Comparison of ENCODE assay signal across 11 cellular contexts in the genomic region with DNA sequence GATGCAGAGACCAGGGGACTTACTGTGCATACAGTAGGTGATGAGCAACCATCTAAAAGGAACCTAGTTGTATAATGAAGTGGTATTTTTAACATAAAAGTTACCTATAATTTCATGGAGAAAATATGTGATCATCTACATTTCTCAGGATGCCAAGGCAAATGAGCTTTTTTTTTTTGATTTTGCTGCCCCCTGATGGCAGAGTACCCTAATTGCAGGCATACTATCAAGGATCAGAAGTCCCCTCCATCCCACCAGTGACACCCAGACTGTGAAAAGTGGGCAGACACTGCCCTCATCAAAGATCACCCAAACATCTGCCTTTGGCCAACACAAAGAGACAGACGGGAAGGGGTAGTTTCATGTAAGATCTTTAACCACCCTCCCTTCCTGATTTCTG. TPM values are rescaled to one million over a fixed set of nuclear protein-coding genes. Genes with fewer than 3 reads are reported as not detected.
DNase-seq lines count a peak whose midpoint lies in the region; ATAC-seq, FAIRE-seq and TF ChIP-seq lines count a peak whose summit lies in the region.
"Had no signal": no experiment of that assay in that cellular context is flagged by ENCODE, and none has a peak within 500 bp of the region (broad histone marks: within the 10 kb centered on the region; RNA-seq: fewer than 3 reads in every experiment).

No MANE protein-coding gene starts in this region.

- DNase-seq in DND-41, result no peak
- no peak for DNase-seq in H1 (ENCODE audit: low read depth in 1 of 2, low spot score in 2 of 2)
- DNase-seq in osteocyte (ENCODE audit: extremely low spot score, unreplicated experiment), result no peak
- DNase-seq in MV-4-11 (lab: John Stamatoyannopoulos, UW), result no peak
- DNase-seq in effector CD8-positive, alpha-beta T cell (lab: John Stamatoyannopoulos, UW), result no peak
- DNase-seq in D341Med (ENCODE audit: low spot score), result no peak
- DNase-seq: NCI-H2081 treated with DMSO at 0.1 percent for 48 hours, thyroid gland had no signal

- no peak overlapping the region for H2AK5ac ChIP-seq in H1 (ENCODE audit: low read depth, low read length)

- H4K20me1 ChIP-seq in DND-41 (ENCODE audit: insufficient read depth, low read length) (no peaks in the 10 kb centered on the region), H1 (replicated peaks in 1 of 2; ENCODE audit: control insufficient read depth in 1 of 2, insufficient read depth in 2 of 2, low read length in 2 of 2) (peaks cover 0 to 5% of the 10 kb centered on the region in 2 experiments)

- peak; percentile 29 to 37; a peak in 2 of 4 replicates for TF ChIP-seq RAD21 in H1 (IDR thresholded peaks at IDR 0.05 in 1 of 2, conservative IDR thresholded peaks at IDR 0.05 in 1 of 2; ENCODE audit: low read depth in 2 of 2, low read length in 2 of 2)

- H3K9me3 Mint-ChIP-seq in osteocyte (ENCODE audit: unreplicated experiment), result no peaks in the 10 kb centered on the region

- ATAC-seq in DND-41 (ENCODE audit: insufficient read depth, low read depth) (no peak), HG02623 (IDR thresholded peaks at IDR 0.05; ENCODE audit: unreplicated experiment) (no peak)

- no peak overlapping the region for H3K4me2 ChIP-seq in DND-41 (ENCODE audit: insufficient read depth, low read length)
- H3K4me2 ChIP-seq in H1 (ENCODE audit: insufficient read depth in 1 of 2, low read depth in 2 of 2, low read length in 2 of 2), result no peak overlapping the region

- no peak overlapping the region for H2BK20ac ChIP-seq in H1 (ENCODE audit: low read length)

- no peak for TF ChIP-seq EP300 in H1 (IDR thresholded peaks at IDR 0.05; ENCODE audit: borderline replicate concordance in 1 of 2, low read depth in 2 of 2, low read length in 2 of 2)

- H3K79me2 ChIP-seq in DND-41 (ENCODE audit: insufficient read depth, low read length) (no peaks in the 10 kb centered on the region), H1 (ENCODE audit: control insufficient read depth in 1 of 2, insufficient read depth in 2 of 2, low read length in 2 of 2) (no peaks in the 10 kb centered on the region)

- H3K18ac ChIP-seq in H1 (ENCODE audit: extremely low read depth, low read length), result no peak overlapping the region

- CTCF ChIA-PET in H1 (lab: Charles Lee; ENCODE audit: partially characterized antibody), result interaction anchor here (0.6 to 3.2 kb wide), 25 partner anchors 8 to 483 kb away, joined by 3 to 20 read pairs (median 3); no protein-coding TSS in a partner anchor

- H2BK15ac ChIP-seq in H1 (ENCODE audit: low read length), result no peak overlapping the region

- H3K4ac ChIP-seq in H1 (replicated peaks; ENCODE audit: insufficient read length, low read depth, low read length), result no peak overlapping the region

- WGBS in H1 (ENCODE audit: extremely low coverage in 1 of 2, insufficient coverage in 1 of 2, insufficient read length in 1 of 2, insufficient replicate concordance in 2 of 2, low coverage in 1 of 2, low lambda C conversion rate in 2 of 2, missing lambda C conversion rate in 1 of 2), 2 experiments, result 100% methylated on average over 1 of the region's 1 CpG; no CpG with 5 or more reads in 1 of the 2 experiments

- no peak overlapping the region for H3K27ac Mint-ChIP-seq in osteocyte (ENCODE audit: unreplicated experiment)

- no peak overlapping the region for H3K4me3 ChIP-seq in DND-41 (ENCODE audit: low read depth in 1 of 2, low read length in 2 of 2)
- H3K4me3 ChIP-seq in H1 (ENCODE audit: extremely low read depth in 1 of 4, insufficient read depth in 2 of 4, low read depth in 3 of 4, low read length in 4 of 4), result no peak overlapping the region
- H3K4me3 ChIP-seq: body of pancreas, thyroid gland had no signal

- no peak overlapping the region for H2BK12ac ChIP-seq in H1 (ENCODE audit: low read depth, low read length)

- no peak overlapping the region for H4K91ac ChIP-seq in H1 (replicated peaks; ENCODE audit: insufficient read length, low read length)

- no peak overlapping the region for H4K5ac ChIP-seq in H1 (ENCODE audit: insufficient read length, low read depth, low read length)

- no peaks in the 10 kb centered on the region for H3K36me3 ChIP-seq in DND-41 (ENCODE audit: insufficient read depth, low read length)
- H3K36me3 ChIP-seq in H1 (ENCODE audit: control insufficient read depth in 2 of 4, insufficient read depth in 4 of 4, low read length in 3 of 4), result no peaks in the 10 kb centered on the region
- H3K36me3 ChIP-seq: thyroid gland had no signal

- no peak for TF ChIP-seq POLR2A in H1 (IDR thresholded peaks at IDR 0.05; ENCODE audit: control extremely low read depth in 1 of 2, low read depth in 2 of 2, low read length in 2 of 2)

- no peak overlapping the region for H4K8ac ChIP-seq in H1 (ENCODE audit: extremely low read depth, insufficient read depth, low read length)

- peaks cover 34% of the 10 kb centered on the region for H3K27me3 Mint-ChIP-seq in osteocyte (ENCODE audit: unreplicated experiment)

- H3K9me3 ChIP-seq in DND-41 (ENCODE audit: insufficient read depth, low read length, severe bottlenecking) (peaks cover 7% of the 10 kb centered on the region), H1 (ENCODE audit: insufficient read depth in 2 of 2, low read depth in 1 of 2, low read length in 1 of 2) (peaks cover 9 to 13% of the 10 kb centered on the region in 2 experiments)
- H3K9me3 ChIP-seq: body of pancreas, thyroid gland had no signal

- peaks cover 11% of the 10 kb centered on the region; the same call in 1 of the 2 replicates for H3K23me2 ChIP-seq in H1 (ENCODE audit: low read depth, low read length)

- FAIRE-seq in H1 (lab: Jason Lieb, UNC), result no peak

- no peaks in the 10 kb centered on the region for H3K36me3 Mint-ChIP-seq in osteocyte (ENCODE audit: unreplicated experiment)

- H2BK120ac ChIP-seq in H1 (replicated peaks; ENCODE audit: low read depth, low read length), result no peak overlapping the region

- H3K23ac ChIP-seq in H1 (ENCODE audit: insufficient read length), result no peak overlapping the region

- H3K79me1 ChIP-seq in H1 (ENCODE audit: low read depth, low read length), result no peaks in the 10 kb centered on the region

- H3K9ac ChIP-seq in DND-41 (ENCODE audit: low read depth, low read length) (no peak overlapping the region), H1 (replicated peaks in 1 of 4; ENCODE audit: extremely low read depth in 1 of 4, low read depth in 3 of 4, low read length in 3 of 4) (no peak overlapping the region)

- POLR2A ChIA-PET in H1 (lab: Charles Lee; ENCODE audit: partially characterized antibody), result interaction anchor here (0.6 kb wide), 1 partner anchor 477 kb away, joined by 5 read pairs; no protein-coding TSS in a partner anchor

- peak; percentile 50 for TF ChIP-seq CTCF in DND-41 (IDR thresholded peaks at IDR 0.05; ENCODE audit: borderline replicate concordance, extremely low read depth, low read length, poor library complexity, severe bottlenecking)
- peak; percentile 48 for TF ChIP-seq CTCF in LNCAP (IDR thresholded peaks at IDR 0.05)
- peak in 1 of 3 experiments; percentile 50; a peak in 2 of 4 replicates for TF ChIP-seq CTCF in H1 (IDR thresholded peaks at IDR 0.05; ENCODE audit: control extremely low read depth in 1 of 3, insufficient read depth in 1 of 3, low read depth in 1 of 3, low read length in 3 of 3)
- peak; percentile 47 for TF ChIP-seq CTCF in osteocyte (IDR thresholded peaks at IDR 0.05)

- no peaks in the 10 kb centered on the region for H3K4me1 ChIP-seq in DND-41 (ENCODE audit: insufficient read depth, low read length)
- H3K4me1 ChIP-seq in H1 (replicated peaks in 1 of 4; ENCODE audit: control insufficient read depth in 3 of 4, insufficient read depth in 4 of 4, low read length in 3 of 4), result no peaks in the 10 kb centered on the region
- H3K4me1 ChIP-seq: thyroid gland had no signal

- no peak overlapping the region for H2AFZ ChIP-seq in DND-41 (ENCODE audit: low read depth, low read length)
- no peak overlapping the region for H2AFZ ChIP-seq in H1 (ENCODE audit: low read length)

- no peaks in the 10 kb centered on the region for H3K4me1 Mint-ChIP-seq in osteocyte (ENCODE audit: unreplicated experiment)

- H3K56ac ChIP-seq in H1 (replicated peaks; ENCODE audit: insufficient read length, low read depth, low read length), result no peak overlapping the region

- H3K27me3 ChIP-seq in DND-41 (ENCODE audit: insufficient read depth, low read length, poor library complexity) (no peaks in the 10 kb centered on the region), H1 (replicated peaks in 1 of 4; ENCODE audit: control insufficient read depth in 3 of 4, extremely low read depth in 1 of 4, insufficient read depth in 3 of 4, low read length in 3 of 4) (no peaks in the 10 kb centered on the region; a peak in 1 of 7 replicates)
- H3K27me3 ChIP-seq: body of pancreas, thyroid gland had no signal

- H2BK5ac ChIP-seq in H1 (ENCODE audit: low read depth, low read length), result no peak overlapping the region

- H3K27ac ChIP-seq in DND-41 (ENCODE audit: low read length) (no peak overlapping the region), H1 (ENCODE audit: low read depth, low read length) (no peak overlapping the region)
- H3K27ac ChIP-seq: thyroid gland had no signal

- H3K14ac ChIP-seq in H1 (ENCODE audit: insufficient read length), result no peak overlapping the region

- no peak overlapping the region for H3K4me3 Mint-ChIP-seq in osteocyte (ENCODE audit: unreplicated experiment)

TF ChIP-seq in H1, 55 proteins besides CTCF, POLR2A, EP300 and RAD21 (continues in another document):
- no peak for TF ChIP-seq POU5F1 (IDR thresholded peaks at IDR 0.05; ENCODE audit: low read depth, low read length)
- no peak for TF ChIP-seq ASH2L (IDR thresholded peaks at IDR 0.05; ENCODE audit: low read length)

RNA-seq across cellular contexts. Expression of a gene that starts 9.6 kb away (rescaled TPM):
- total RNA-seq in H1 (2021; fragmentation: NEBNext Ultra II Directional; extraction: Animal tissue kit (Norgen Biotek cat#: 25700)), result 2.8 and 3.0 TPM in 2 replicates
- 3.0 TPM in 2 replicates for polyA plus RNA-seq in H1 (2011; rRNA removed)
- polyA plus RNA-seq in H1 (2011; cell fraction: cytosol; rRNA removed), result 3.6 TPM
- 5.9 TPM for polyA plus RNA-seq in H1 (2011; cell fraction: nucleus; rRNA removed)
- 2.9 to 4.0 TPM (median 3.3 TPM) in 4 replicates for polyA plus RNA-seq in H1 (2012, experiment 1 of 2)
- polyA plus RNA-seq in H1 (2012, experiment 2 of 2), result 2.2 TPM
- 0.95 TPM for polyA plus RNA-seq in H1 (2013, experiment 1 of 2)
- 1.2 TPM for polyA plus RNA-seq in H1 (2013, experiment 2 of 2)
- polyA minus RNA-seq in H1 (2011; rRNA and poly(A)+ RNA removed), result 2.7 and 4.9 TPM in 2 replicates
- polyA minus RNA-seq in H1 (2011; cell fraction: cytosol; rRNA and poly(A)+ RNA removed), result 1.2 TPM
- 9.1 TPM for polyA minus RNA-seq in H1 (2011; cell fraction: nucleus; rRNA and poly(A)+ RNA removed)
- 0.24 and 0.31 TPM in 2 replicates for total RNA-seq in osteocyte

RNA-seq across cellular contexts. Expression of a gene that starts 30.9 kb away (rescaled TPM):
- 0.29 TPM in 1 of 2 replicates, not detected in the other for total RNA-seq in H1 (2021; fragmentation: NEBNext Ultra II Directional; extraction: Animal tissue kit (Norgen Biotek cat#: 25700))
- 0.13 and 0.15 TPM in 2 replicates for polyA plus RNA-seq in H1 (2011; rRNA removed)
- polyA plus RNA-seq in H1 (2011; cell fraction: cytosol; rRNA removed), result 0.14 TPM
- 0.29 TPM for polyA plus RNA-seq in H1 (2011; cell fraction: nucleus; rRNA removed)
- polyA plus RNA-seq in H1 (2012, experiment 1 of 2), result 0.08 to 0.36 TPM (median 0.14 TPM) in 4 replicates
- 0.22 TPM for polyA plus RNA-seq in H1 (2012, experiment 2 of 2)
- polyA plus RNA-seq in H1 (2013, experiment 1 of 2), result 0.16 TPM
- 0.07 TPM for polyA plus RNA-seq in H1 (2013, experiment 2 of 2)
- 0.13 and 0.71 TPM in 2 replicates for polyA minus RNA-seq in H1 (2011; rRNA and poly(A)+ RNA removed)
- polyA minus RNA-seq in H1 (2011; cell fraction: cytosol; rRNA and poly(A)+ RNA removed), result not detected
- polyA minus RNA-seq in H1 (2011; cell fraction: nucleus; rRNA and poly(A)+ RNA removed), result 0.30 TPM
- total RNA-seq in osteocyte, result 0.70 and 1.6 TPM in 2 replicates
